ENCODE assay signal across 13 cellular contexts in the genomic region with DNA sequence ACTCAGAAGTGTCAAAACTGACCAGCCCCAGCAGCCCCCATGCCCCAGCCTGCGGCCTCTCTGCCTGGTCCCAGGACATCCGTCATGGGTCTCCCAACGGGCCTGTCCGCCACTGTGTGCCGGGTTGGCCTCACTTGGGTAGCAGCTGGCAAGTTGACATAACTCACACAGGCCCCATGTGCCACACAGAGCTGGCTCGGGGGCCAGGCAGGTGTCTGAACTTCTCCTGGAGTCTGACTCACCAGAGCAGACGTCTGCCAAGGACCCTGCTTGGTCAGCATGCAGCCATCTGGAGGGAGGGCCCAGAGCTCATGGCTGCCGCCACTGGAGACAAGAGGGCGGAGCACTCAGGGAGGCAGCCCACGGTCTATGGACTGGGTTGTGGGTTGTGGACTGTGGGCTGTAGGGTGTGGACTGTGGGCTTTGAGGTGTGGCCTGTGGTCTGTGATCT. TPM values are rescaled to one million over a fixed set of nuclear protein-coding genes. Genes with fewer than 3 reads are reported as not detected.
DNase-seq lines count a peak whose midpoint lies in the region; ATAC-seq and TF ChIP-seq lines count a peak whose summit lies in the region.
"Had no signal": no experiment of that assay in that cellular context is flagged by ENCODE, and none has a peak within 500 bp of the region (broad histone marks: within the 10 kb centered on the region; RNA-seq: fewer than 3 reads in every experiment).

No MANE protein-coding gene starts in this region.

- H3K36me3 Mint-ChIP-seq in activated CD4-positive, alpha-beta T cell treated with anti-CD3 and anti-CD28 coated beads for 36 hours (ENCODE audit: low read depth) = no peaks in the 10 kb centered on the region

- CTCF ChIA-PET in activated CD4-positive, alpha-beta T cell treated with anti-CD3 and anti-CD28 coated beads for 36 hours (lab: Charles Lee) = no interaction called here

- no peak overlapping the region for H3K27ac Mint-ChIP-seq in activated CD4-positive, alpha-beta T cell treated with anti-CD3 and anti-CD28 coated beads for 36 hours

- H3K4me3 Mint-ChIP-seq in activated CD4-positive, alpha-beta T cell treated with anti-CD3 and anti-CD28 coated beads for 36 hours = peak overlapping the region; percentile 51

- no peak for TF ChIP-seq CTCF in fibroblast of mammary gland (conservative IDR thresholded peaks at IDR 0.05; ENCODE audit: control insufficient read depth, insufficient read depth, low read depth, low read length)

- H3K4me1 Mint-ChIP-seq in activated CD4-positive, alpha-beta T cell treated with anti-CD3 and anti-CD28 coated beads for 36 hours = peaks cover 6% of the 10 kb centered on the region

- H3K27me3 Mint-ChIP-seq in activated CD4-positive, alpha-beta T cell treated with anti-CD3 and anti-CD28 coated beads for 36 hours = peaks cover 10% of the 10 kb centered on the region

- no peak for DNase-seq in activated CD4-positive, alpha-beta T cell treated with anti-CD3 and anti-CD28 coated beads for 36 hours
- no peak for DNase-seq in activated CD4-positive, alpha-beta T cell treated with anti-CD3 and anti-CD28 coated beads for 4 hours
- peak; percentile 96 for DNase-seq in RPMI8226
- peak; percentile 70 for DNase-seq in fibroblast of mammary gland (ENCODE audit: low read depth)
- DNase-seq in sciatic nerve (ENCODE audit: low spot score) = no peak
- DNase-seq in NCI-H345 treated with DMSO at 0.1 percent for 48 hours (lab: John Stamatoyannopoulos, UW; ENCODE audit: unreplicated experiment) = no peak
- DNase-seq in putamen (ENCODE audit: low spot score) = no peak
- DNase-seq: NCI-H748 treated with DMSO at 0.1 percent for 48 hours; stimulated activated naive B cell treated with anti-CD40 and anti-IgM and Interleukin-4, amounts not matched to agents 10 μg/mL and 1 μg/mL and 100 μg/mL, for 72 hours had no signal

- POLR2A ChIA-PET in activated CD4-positive, alpha-beta T cell treated with anti-CD3 and anti-CD28 coated beads for 36 hours (lab: Charles Lee) = no interaction called here

- intact Hi-C loops in activated CD4-positive, alpha-beta T cell treated with anti-CD3 and anti-CD28 coated beads for 36 hours (cut with DNase I, micrococcal nuclease) = no loop called here
- intact Hi-C loops in sciatic nerve (cut with DNase I) = no loop called here

- ATAC-seq in activated CD4-positive, alpha-beta T cell treated with anti-CD3 and anti-CD28 coated beads for 36 hours = no peak
- ATAC-seq in sciatic nerve (peak; percentile 2), GM18517 (IDR thresholded peaks at IDR 0.05; ENCODE audit: unreplicated experiment) (no peak)
- ATAC-seq: stimulated activated naive B cell treated with anti-CD40 and anti-IgM and Interleukin-4, amounts not matched to agents 10 μg/mL and 1 μg/mL and 100 μg/mL, for 72 hours had no signal

- H3K4me3 ChIP-seq in fibroblast of mammary gland (ENCODE audit: control insufficient read depth, low read depth, low read length) = no peak overlapping the region
- H3K4me3 ChIP-seq: BLaER1, right lobe of liver had no signal

- H3K9me3 Mint-ChIP-seq in activated CD4-positive, alpha-beta T cell treated with anti-CD3 and anti-CD28 coated beads for 36 hours (ENCODE audit: low read depth) = peaks cover 2% of the 10 kb centered on the region
- H3K9me3 Mint-ChIP-seq: central memory CD8-positive, alpha-beta T cell; stimulated activated naive B cell treated with anti-CD40 and anti-IgM and Interleukin-4, amounts not matched to agents 10 μg/mL and 1 μg/mL and 100 μg/mL, for 72 hours had no signal

RNA-seq across cellular contexts. Expression of a gene that starts 32.0 kb away (rescaled TPM):
- 1 to 10 TPM in 1 of 2 experiments, under 1 TPM in 1; 0.74 to 1.3 TPM for total RNA-seq in activated CD4-positive, alpha-beta T cell treated with anti-CD3 and anti-CD28 coated beads for 36 hours
- total RNA-seq in sciatic nerve = 34.8 TPM

RNA-seq across cellular contexts. Expression of a gene that starts 60.0 kb away (rescaled TPM):
- total RNA-seq in activated CD4-positive, alpha-beta T cell treated with anti-CD3 and anti-CD28 coated beads for 36 hours = under 1 TPM; 0.16 to 0.21 TPM
- 0.09 TPM for total RNA-seq in sciatic nerve
- total RNA-seq: right lobe of liver had no signal

Comparison
In these comparisons a context has a peak if more than half of its experiments do, and no peak if none do; other contexts are left out.
1. DNase-seq: peak in RPMI8226 (single experiment) and fibroblast of mammary gland (single experiment); none in activated CD4-positive, alpha-beta T cell treated with anti-CD3 and anti-CD28 coated beads for 36 hours (single experiment), activated CD4-positive, alpha-beta T cell treated with anti-CD3 and anti-CD28 coated beads for 4 hours (0 of 2), sciatic nerve (single experiment), NCI-H345 treated with DMSO at 0.1 percent for 48 hours (single experiment) and putamen (single experiment).
2. RNA of a gene that starts 32.0 kb away (total RNA-seq): 34.8 TPM in sciatic nerve (single experiment); 0.74 to 1.3 TPM in activated CD4-positive, alpha-beta T cell treated with anti-CD3 and anti-CD28 coated beads for 36 hours; every median in the first group is over 10 times any median in the second.